1 cellular context compared by ENCODE assay signal in genomic region chr9:97921959-97922905, GRCh38.
TF ChIP-seq lines count a peak whose summit lies in the region.

A gene with protein sequence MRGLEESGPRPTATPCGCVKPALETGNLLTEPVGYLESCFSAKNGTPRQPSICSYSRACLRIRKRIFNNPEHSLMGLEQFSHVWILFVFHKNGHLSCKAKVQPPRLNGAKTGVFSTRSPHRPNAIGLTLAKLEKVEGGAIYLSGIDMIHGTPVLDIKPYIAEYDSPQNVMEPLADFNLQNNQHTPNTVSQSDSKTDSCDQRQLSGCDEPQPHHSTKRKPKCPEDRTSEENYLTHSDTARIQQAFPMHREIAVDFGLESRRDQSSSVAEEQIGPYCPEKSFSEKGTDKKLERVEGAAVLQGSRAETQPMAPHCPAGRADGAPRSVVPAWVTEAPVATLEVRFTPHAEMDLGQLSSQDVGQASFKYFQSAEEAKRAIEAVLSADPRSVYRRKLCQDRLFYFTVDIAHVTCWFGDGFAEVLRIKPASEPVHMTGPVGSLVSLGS (minus strand): TSS chr9:97922500. CDS start chr9:97922493, 7 bp downstream.

TF ChIP-seq in HEK293, 187 proteins besides CTCF, POLR2A, EP300 and RAD21 (continued from another document and continues in another):
- no peak for TF ChIP-seq PRDM2 (tag by site-specific recombination; IDR thresholded peaks at IDR 0.05; ENCODE audit: borderline replicate concordance)
- TF ChIP-seq ZNF610 (tag by site-specific recombination; IDR thresholded peaks at IDR 0.05; ENCODE audit: borderline replicate concordance) = peak; percentile 90
- TF ChIP-seq ZNF394 (tag by site-specific recombination; IDR thresholded peaks at IDR 0.05; ENCODE audit: borderline replicate concordance) = peak; percentile 85
- TF ChIP-seq, protein P1, sequence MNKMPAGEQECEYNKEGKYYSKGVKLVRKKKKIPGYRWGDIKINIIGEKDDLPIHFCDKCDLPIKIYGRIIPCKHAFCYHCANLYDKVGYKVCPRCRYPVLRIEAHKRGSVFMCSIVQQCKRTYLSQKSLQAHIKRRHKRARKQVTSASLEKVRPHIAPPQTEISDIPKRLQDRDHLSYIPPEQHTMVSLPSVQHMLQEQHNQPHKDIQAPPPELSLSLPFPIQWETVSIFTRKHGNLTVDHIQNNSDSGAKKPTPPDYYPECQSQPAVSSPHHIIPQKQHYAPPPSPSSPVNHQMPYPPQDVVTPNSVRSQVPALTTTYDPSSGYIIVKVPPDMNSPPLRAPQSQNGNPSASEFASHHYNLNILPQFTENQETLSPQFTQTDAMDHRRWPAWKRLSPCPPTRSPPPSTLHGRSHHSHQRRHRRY (tag by site-specific recombination; IDR thresholded peaks at IDR 0.05) = peak; percentile 87; the same call in 1 of the 2 replicates
- TF ChIP-seq ZNF391 (tag by site-specific recombination; IDR thresholded peaks at IDR 0.05; ENCODE audit: borderline replicate concordance, low read depth) = peak; percentile 98; the same call in 1 of the 2 replicates
- peak; percentile 98 for TF ChIP-seq ZNF501 (tag by site-specific recombination; IDR thresholded peaks at IDR 0.05)
- TF ChIP-seq ZNF510 (tag by site-specific recombination; IDR thresholded peaks at IDR 0.05; ENCODE audit: insufficient replicate concordance) = no peak
- TF ChIP-seq, protein P2, sequence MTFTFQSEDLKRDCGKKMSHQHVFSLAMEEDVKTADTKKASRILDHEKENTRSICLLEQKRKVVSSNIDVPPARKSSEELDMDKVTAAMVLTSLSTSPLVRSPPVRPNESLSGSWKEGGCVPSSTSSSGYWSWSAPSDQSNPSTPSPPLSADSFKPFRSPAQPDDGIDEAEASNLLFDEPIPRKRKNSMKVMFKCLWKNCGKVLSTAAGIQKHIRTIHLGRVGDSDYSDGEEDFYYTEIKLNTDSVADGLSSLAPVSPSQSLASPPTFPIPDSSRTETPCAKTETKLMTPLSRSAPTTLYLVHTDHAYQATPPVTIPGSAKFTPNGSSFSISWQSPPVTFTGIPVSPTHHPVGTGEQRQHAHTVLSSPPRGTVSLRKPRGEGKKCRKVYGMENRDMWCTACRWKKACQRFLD (tag by site-specific recombination; IDR thresholded peaks at IDR 0.05) = 0 out of 2 replicates have a peak, but pooled peaks have one; percentile 43
- 0 out of 2 replicates have a peak, but pooled peaks have one; percentile 50 for TF ChIP-seq ZNF558 (tag by site-specific recombination; IDR thresholded peaks at IDR 0.05)
- TF ChIP-seq ZNF157 (tag by site-specific recombination; IDR thresholded peaks at IDR 0.05) = 0 out of 2 replicates have a peak, but pooled peaks have one; percentile 43
- TF ChIP-seq ZNF416 (tag by site-specific recombination; IDR thresholded peaks at IDR 0.05) = peak; percentile 64; the same call in 1 of the 2 replicates
- peak; percentile 46; the same call in 1 of the 2 replicates for TF ChIP-seq ZBTB10 (tag by site-specific recombination; IDR thresholded peaks at IDR 0.05)
- TF ChIP-seq INSM2 (tag by site-specific recombination; IDR thresholded peaks at IDR 0.05) = peak; percentile 96
- TF ChIP-seq KLF8 (tag by site-specific recombination; IDR thresholded peaks at IDR 0.05) = peak; percentile 92
- peak; percentile 32; the same call in 1 of the 2 replicates for TF ChIP-seq ZIC2 (tag by site-specific recombination; IDR thresholded peaks at IDR 0.05)
- TF ChIP-seq ZNF707 (tag by site-specific recombination; IDR thresholded peaks at IDR 0.05) = 0 out of 2 replicates have a peak, but pooled peaks have one; percentile 38
- peak; percentile 53 for TF ChIP-seq ZNF366 (tag by site-specific recombination; conservative IDR thresholded peaks at IDR 0.05)
- peak; percentile 63; the same call in 1 of the 2 replicates for TF ChIP-seq ZNF488 (tag by site-specific recombination; IDR thresholded peaks at IDR 0.05)
- no peak for TF ChIP-seq ZNF677 (tag by site-specific recombination; IDR thresholded peaks at IDR 0.05)
- TF ChIP-seq ZNF776 (tag by site-specific recombination; IDR thresholded peaks at IDR 0.05; ENCODE audit: borderline replicate concordance) = no peak
- TF ChIP-seq ZNF223 (tag by site-specific recombination; IDR thresholded peaks at IDR 0.05) = no peak; the same call in 1 of the 2 replicates
- TF ChIP-seq, protein P3, sequence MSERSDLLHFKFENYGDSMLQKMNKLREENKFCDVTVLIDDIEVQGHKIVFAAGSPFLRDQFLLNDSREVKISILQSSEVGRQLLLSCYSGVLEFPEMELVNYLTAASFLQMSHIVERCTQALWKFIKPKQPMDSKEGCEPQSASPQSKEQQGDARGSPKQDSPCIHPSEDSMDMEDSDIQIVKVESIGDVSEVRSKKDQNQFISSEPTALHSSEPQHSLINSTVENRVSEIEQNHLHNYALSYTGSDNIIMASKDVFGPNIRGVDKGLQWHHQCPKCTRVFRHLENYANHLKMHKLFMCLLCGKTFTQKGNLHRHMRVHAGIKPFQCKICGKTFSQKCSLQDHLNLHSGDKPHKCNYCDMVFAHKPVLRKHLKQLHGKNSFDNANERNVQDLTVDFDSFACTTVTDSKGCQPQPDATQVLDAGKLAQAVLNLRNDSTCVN (tag by site-specific recombination; optimal IDR thresholded peaks at IDR 0.05) = peak; percentile 68
- TF ChIP-seq ZNF596 (tag by site-specific recombination; IDR thresholded peaks at IDR 0.05) = no peak
- no peak for TF ChIP-seq ZNF202 (tag by site-specific recombination; IDR thresholded peaks at IDR 0.05; ENCODE audit: borderline replicate concordance)
- TF ChIP-seq ZBTB48 (tag by site-specific recombination; IDR thresholded peaks at IDR 0.05) = peak; percentile 34; the same call in 1 of the 2 replicates
- TF ChIP-seq KLF16 (tag by site-specific recombination; IDR thresholded peaks at IDR 0.05) = peak; percentile 95
- TF ChIP-seq, protein P4, sequence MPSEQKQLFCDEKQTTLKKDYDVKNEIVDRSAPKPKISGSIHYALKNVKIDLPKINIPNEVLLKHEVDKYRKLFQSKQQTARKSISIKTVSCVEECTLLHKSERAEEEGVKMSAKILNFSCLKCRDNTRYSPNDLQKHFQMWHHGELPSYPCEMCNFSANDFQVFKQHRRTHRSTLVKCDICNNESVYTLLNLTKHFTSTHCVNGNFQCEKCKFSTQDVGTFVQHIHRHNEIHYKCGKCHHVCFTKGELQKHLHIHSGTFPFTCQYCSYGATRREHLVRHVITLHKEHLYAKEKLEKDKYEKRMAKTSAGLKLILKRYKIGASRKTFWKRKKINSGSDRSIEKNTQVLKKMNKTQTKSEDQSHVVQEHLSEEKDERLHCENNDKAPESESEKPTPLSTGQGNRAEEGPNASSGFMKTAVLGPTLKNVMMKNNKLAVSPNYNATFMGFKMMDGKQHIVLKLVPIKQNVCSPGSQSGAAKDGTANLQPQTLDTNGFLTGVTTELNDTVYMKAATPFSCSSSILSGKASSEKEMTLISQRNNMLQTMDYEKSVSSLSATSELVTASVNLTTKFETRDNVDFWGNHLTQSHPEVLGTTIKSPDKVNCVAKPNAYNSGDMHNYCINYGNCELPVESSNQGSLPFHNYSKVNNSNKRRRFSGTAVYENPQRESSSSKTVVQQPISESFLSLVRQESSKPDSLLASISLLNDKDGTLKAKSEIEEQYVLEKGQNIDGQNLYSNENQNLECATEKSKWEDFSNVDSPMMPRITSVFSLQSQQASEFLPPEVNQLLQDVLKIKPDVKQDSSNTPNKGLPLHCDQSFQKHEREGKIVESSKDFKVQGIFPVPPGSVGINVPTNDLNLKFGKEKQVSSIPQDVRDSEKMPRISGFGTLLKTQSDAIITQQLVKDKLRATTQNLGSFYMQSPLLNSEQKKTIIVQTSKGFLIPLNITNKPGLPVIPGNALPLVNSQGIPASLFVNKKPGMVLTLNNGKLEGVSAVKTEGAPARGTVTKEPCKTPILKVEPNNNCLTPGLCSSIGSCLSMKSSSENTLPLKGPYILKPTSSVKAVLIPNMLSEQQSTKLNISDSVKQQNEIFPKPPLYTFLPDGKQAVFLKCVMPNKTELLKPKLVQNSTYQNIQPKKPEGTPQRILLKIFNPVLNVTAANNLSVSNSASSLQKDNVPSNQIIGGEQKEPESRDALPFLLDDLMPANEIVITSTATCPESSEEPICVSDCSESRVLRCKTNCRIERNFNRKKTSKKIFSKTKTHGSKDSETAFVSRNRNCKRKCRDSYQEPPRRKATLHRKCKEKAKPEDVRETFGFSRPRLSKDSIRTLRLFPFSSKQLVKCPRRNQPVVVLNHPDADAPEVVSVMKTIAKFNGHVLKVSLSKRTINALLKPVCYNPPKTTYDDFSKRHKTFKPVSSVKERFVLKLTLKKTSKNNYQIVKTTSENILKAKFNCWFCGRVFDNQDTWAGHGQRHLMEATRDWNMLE (tag by site-specific recombination; conservative IDR thresholded peaks at IDR 0.05; ENCODE audit: low read depth) = peak; percentile 88
- TF ChIP-seq REPIN1 (tag by site-specific recombination; IDR thresholded peaks at IDR 0.05; ENCODE audit: low read depth) = no peak
- TF ChIP-seq ZNF423 (tag by site-specific recombination; IDR thresholded peaks at IDR 0.05) = peak; percentile 36; the same call in 1 of the 2 replicates
- TF ChIP-seq ZSCAN23 (tag by site-specific recombination; IDR thresholded peaks at IDR 0.05) = peak; percentile 98
